9 cellular contexts compared by ENCODE assay signal in genomic region chr16:20911361-20911760, GRCh38. TPM values are rescaled to one million over a fixed set of nuclear protein-coding genes. Genes with fewer than 3 reads are reported as not detected.
A peak's percentile ranks its signal among the peaks of the same experiment; 100 is the strongest.
DNase-seq lines count a peak whose midpoint lies in the region; ATAC-seq lines count a peak whose summit lies in the region.
"Had no signal": no experiment of that assay in that cellular context is flagged by ENCODE, and none has a peak within 500 bp of the region (broad histone marks: within the 10 kb centered on the region; RNA-seq: fewer than 3 reads in every experiment).

No MANE protein-coding gene starts in this region.

- intact Hi-C loops in activated CD4-positive, alpha-beta T cell treated with anti-CD3 and anti-CD28 coated beads for 36 hours (cut with DNase I, micrococcal nuclease), result loop anchor here (1.0 to 2.0 kb wide), 5 partner anchors 11 to 37 kb away; partner anchors contain the start of genes DCUN1D3 (in 1 of the 2) and LYRM1 (in 1 of the 2)
- intact Hi-C loops in activated CD4-positive, alpha-beta memory T cell treated with anti-CD3 and anti-CD28 coated beads for 36 hours (cut with micrococcal nuclease), result loop anchor here (1.0 to 2.0 kb wide), 4 partner anchors 10 to 37 kb away; no protein-coding TSS in a partner anchor

- no peak overlapping the region for H3K4me3 Mint-ChIP-seq in activated CD4-positive, alpha-beta T cell treated with anti-CD3 and anti-CD28 coated beads for 36 hours
- peak overlapping the region; percentile 7 for H3K4me3 Mint-ChIP-seq in activated CD4-positive, alpha-beta memory T cell treated with anti-CD3 and anti-CD28 coated beads for 36 hours
- H3K4me3 Mint-ChIP-seq: IgD-negative memory B cell had no signal

- H3K4me1 Mint-ChIP-seq in activated CD4-positive, alpha-beta T cell treated with anti-CD3 and anti-CD28 coated beads for 36 hours, result peaks cover 21% of the 10 kb centered on the region
- H3K4me1 Mint-ChIP-seq in activated CD4-positive, alpha-beta memory T cell treated with anti-CD3 and anti-CD28 coated beads for 36 hours (ENCODE audit: low read depth), result peaks cover 24% of the 10 kb centered on the region

- no peaks in the 10 kb centered on the region for H3K27me3 Mint-ChIP-seq in activated CD4-positive, alpha-beta T cell treated with anti-CD3 and anti-CD28 coated beads for 36 hours
- H3K27me3 Mint-ChIP-seq in activated CD4-positive, alpha-beta memory T cell treated with anti-CD3 and anti-CD28 coated beads for 36 hours, result no peaks in the 10 kb centered on the region
- H3K27me3 Mint-ChIP-seq: IgD-negative memory B cell had no signal

- peak overlapping the region; percentile 62 for H3K27ac Mint-ChIP-seq in activated CD4-positive, alpha-beta T cell treated with anti-CD3 and anti-CD28 coated beads for 36 hours
- peak overlapping the region; percentile 75 for H3K27ac Mint-ChIP-seq in activated CD4-positive, alpha-beta memory T cell treated with anti-CD3 and anti-CD28 coated beads for 36 hours

- H3K36me3 Mint-ChIP-seq in activated CD4-positive, alpha-beta T cell treated with anti-CD3 and anti-CD28 coated beads for 36 hours (ENCODE audit: low read depth), result peaks cover 14% of the 10 kb centered on the region
- peaks cover 8% of the 10 kb centered on the region for H3K36me3 Mint-ChIP-seq in activated CD4-positive, alpha-beta memory T cell treated with anti-CD3 and anti-CD28 coated beads for 36 hours

- peak; percentile 49 for ATAC-seq in activated CD4-positive, alpha-beta T cell treated with anti-CD3 and anti-CD28 coated beads for 36 hours
- no peak for ATAC-seq in GM19023 (IDR thresholded peaks at IDR 0.05; ENCODE audit: unreplicated experiment)
- ATAC-seq in HG02884 (IDR thresholded peaks at IDR 0.05; ENCODE audit: unreplicated experiment), result no peak

- POLR2A ChIA-PET in activated CD4-positive, alpha-beta T cell treated with anti-CD3 and anti-CD28 coated beads for 36 hours (lab: Charles Lee), result interaction anchor here (0.7 to 2.1 kb wide), 4 partner anchors 11 to 32 kb away, joined by 4 to 10 read pairs (median 4); partner anchors contain the start of genes DCUN1D3 and LYRM1
- POLR2A ChIA-PET in activated CD4-positive, alpha-beta memory T cell treated with anti-CD3 and anti-CD28 coated beads for 36 hours (lab: Charles Lee), result interaction anchor here (0.6 to 4.2 kb wide), 5 partner anchors 11 to 109 kb away, joined by 3 to 28 read pairs (median 4); partner anchors contain the start of genes DCUN1D3 and LYRM1

- CTCF ChIA-PET in activated CD4-positive, alpha-beta T cell treated with anti-CD3 and anti-CD28 coated beads for 36 hours (lab: Charles Lee), result interaction anchor here (0.5 to 1.3 kb wide), 3 partner anchors 33 to 64 kb away, joined by 3 to 5 read pairs (median 3); no protein-coding TSS in a partner anchor
- CTCF ChIA-PET in activated CD4-positive, alpha-beta memory T cell treated with anti-CD3 and anti-CD28 coated beads for 36 hours (lab: Charles Lee), result interaction anchor here (0.6 to 1.3 kb wide), 5 partner anchors 9 to 105 kb away, joined by 3 to 4 read pairs (median 4); partner anchors contain the start of genes ERI2 and REXO5

- DNase-seq in activated CD4-positive, alpha-beta T cell treated with anti-CD3 and anti-CD28 coated beads for 36 hours, result peak; percentile 10
- DNase-seq in activated CD4-positive, alpha-beta T cell treated with anti-CD3 and anti-CD28 coated beads for 4 hours, result no peak
- DNase-seq in activated CD4-positive, alpha-beta memory T cell treated with anti-CD3 and anti-CD28 coated beads for 36 hours, result no peak
- peak; percentile 50 for DNase-seq in fibroblast of peridontal ligament (ENCODE audit: extremely low read depth)
- peak; percentile 59 for DNase-seq in stromal cell of bone marrow (ENCODE audit: low read depth)
- no peak for DNase-seq in inferior parietal cortex (ENCODE audit: extremely low spot score)

- H3K9me3 Mint-ChIP-seq in activated CD4-positive, alpha-beta T cell treated with anti-CD3 and anti-CD28 coated beads for 36 hours (ENCODE audit: low read depth), result no peaks in the 10 kb centered on the region
- no peaks in the 10 kb centered on the region for H3K9me3 Mint-ChIP-seq in activated CD4-positive, alpha-beta memory T cell treated with anti-CD3 and anti-CD28 coated beads for 36 hours
- H3K9me3 Mint-ChIP-seq: IgD-negative memory B cell had no signal

RNA-seq across cellular contexts. Expression of gene LYRM1, which starts 10.8 kb away (rescaled TPM):
- total RNA-seq in activated CD4-positive, alpha-beta T cell treated with anti-CD3 and anti-CD28 coated beads for 36 hours, result 10 to 100 TPM; 24.7 to 29.5 TPM
- total RNA-seq in activated CD4-positive, alpha-beta memory T cell treated with anti-CD3 and anti-CD28 coated beads for 36 hours, result 10 to 100 TPM; 26.5 to 28.0 TPM

RNA-seq across cellular contexts. Expression of gene DCUN1D3, which starts 11.2 kb away (rescaled TPM):
- total RNA-seq in activated CD4-positive, alpha-beta T cell treated with anti-CD3 and anti-CD28 coated beads for 36 hours, result 1 to 10 TPM; 4.2 to 5.1 TPM
- total RNA-seq in activated CD4-positive, alpha-beta memory T cell treated with anti-CD3 and anti-CD28 coated beads for 36 hours, result 1 to 10 TPM; 5.9 TPM

Comparison
In these comparisons a context has a peak if more than half of its experiments do, and no peak if none do; other contexts are left out.
1. DNase-seq: peak in activated CD4-positive, alpha-beta T cell treated with anti-CD3 and anti-CD28 coated beads for 36 hours (single experiment), fibroblast of peridontal ligament (single experiment) and stromal cell of bone marrow (single experiment); none in activated CD4-positive, alpha-beta T cell treated with anti-CD3 and anti-CD28 coated beads for 4 hours (0 of 2), activated CD4-positive, alpha-beta memory T cell treated with anti-CD3 and anti-CD28 coated beads for 36 hours (single experiment) and inferior parietal cortex (single experiment).